15 cellular contexts compared by ENCODE assay signal in the genomic region with DNA sequence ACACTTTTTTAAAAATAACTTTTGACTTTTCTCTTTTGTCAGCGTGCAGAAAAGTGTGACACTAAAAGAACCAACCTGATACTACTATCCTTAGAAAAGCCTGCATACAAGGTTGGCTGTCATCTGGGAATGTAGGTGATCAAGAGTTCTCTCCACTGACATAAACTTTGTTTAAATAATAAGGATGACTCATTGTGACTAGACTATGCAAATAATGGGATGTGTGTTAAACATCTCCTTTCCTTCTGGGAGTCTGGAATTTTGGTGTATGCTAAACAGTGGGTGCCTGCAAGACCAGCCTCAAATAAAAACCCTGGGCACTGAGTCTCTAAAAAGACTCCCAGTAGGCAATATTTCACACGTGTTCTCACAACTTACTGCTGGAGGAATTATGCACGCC.
"Had no signal": no experiment of that assay in that cellular context is flagged by ENCODE, and none has a peak within 500 bp of the region (broad histone marks: within the 10 kb centered on the region; RNA-seq: fewer than 3 reads in every experiment).

No MANE protein-coding gene starts in this region.

- ATAC-seq: left lobe of liver; mucosa of descending colon; naive thymus-derived CD4-positive, alpha-beta T cell; pancreas had no signal

- H3K36me3 ChIP-seq: ascending aorta, pancreas, sigmoid colon, spleen, suprapubic skin had no signal

- H3K4me3 ChIP-seq: ascending aorta, dorsolateral prefrontal cortex, mucosa of descending colon, pancreas, sigmoid colon, spleen, suprapubic skin had no signal

- DNase-seq: activated CD4-positive, alpha-beta T cell treated with anti-CD3 and anti-CD28 coated beads, Interleukin-2, amount 10 ng/mL, durations not matched to agents 7 days and 5 days; activated naive CD4-positive, alpha-beta T cell treated with anti-CD3 and anti-CD28 coated beads, Interleukin-2, amount 10 ng/mL, durations not matched to agents 7 days and 5 days; activated T-cell treated with anti-CD3 and anti-CD28 coated beads for 4 hours; dorsolateral prefrontal cortex; endodermal cell; mucosa of descending colon; naive thymus-derived CD4-positive, alpha-beta T cell; pancreas; sigmoid colon; spleen; trophoblast cell had no signal

- H3K27me3 ChIP-seq: ascending aorta, dorsolateral prefrontal cortex, sigmoid colon, spleen, suprapubic skin had no signal

- FAIRE-seq: islet of Langerhans, pancreas had no signal
